In the genomic region with DNA sequence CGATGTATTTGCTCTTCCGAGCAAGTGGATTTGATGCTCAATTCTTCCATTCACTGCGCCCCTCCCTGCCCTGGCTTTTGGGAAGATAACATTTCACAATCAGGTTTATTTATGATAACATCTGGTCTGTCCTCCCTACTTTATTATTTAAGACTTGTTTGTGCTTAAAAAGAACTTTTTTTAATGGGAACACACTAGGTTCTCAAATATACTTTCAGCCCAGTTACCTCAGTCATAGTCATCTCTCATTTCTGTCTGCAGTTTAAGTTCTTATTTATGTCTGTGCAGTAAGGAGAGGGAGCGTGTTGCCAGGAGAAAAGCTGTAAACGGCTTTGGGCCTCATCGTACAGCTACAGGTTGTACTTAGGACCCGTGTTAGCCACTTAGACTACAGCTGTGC, we compare ENCODE assay signal across 22 cellular contexts.
DNase-seq lines count a peak whose midpoint lies in the region; ATAC-seq and TF ChIP-seq lines count a peak whose summit lies in the region.
"Had no signal": no experiment of that assay in that cellular context is flagged by ENCODE, and none has a peak within 500 bp of the region (broad histone marks: within the 10 kb centered on the region; RNA-seq: fewer than 3 reads in every experiment).

No MANE protein-coding gene starts in this region.

- H3K36me3 ChIP-seq in endocrine pancreas (ENCODE audit: control insufficient read depth, insufficient read depth, low read length) (no peaks in the 10 kb centered on the region), adrenal gland (replicated peaks in 1 of 2) (no peaks in the 10 kb centered on the region)

- H3K27me3 Mint-ChIP-seq in CD14-positive monocyte (ENCODE audit: low read depth in 3 of 3) (peaks cover 0 to 1% (median 0%) of the 10 kb centered on the region in 3 donors), mesothelial cell of epicardium (ENCODE audit: low read depth) (no peaks in the 10 kb centered on the region), type B pancreatic cell (no peaks in the 10 kb centered on the region)
- H3K27me3 Mint-ChIP-seq: B cell; CD4-positive, CD25-positive, alpha-beta regulatory T cell had no signal

- H3K4me3 ChIP-seq in endocrine pancreas (ENCODE audit: control insufficient read depth, insufficient read depth, low read length) (peak overlapping the region; percentile 48), adrenal gland (no peak overlapping the region)
- H3K4me3 ChIP-seq: GM23248 had no signal

- no peak overlapping the region for H3K9ac ChIP-seq in endocrine pancreas (ENCODE audit: control insufficient read depth, insufficient read depth, low read length)
- H3K9ac ChIP-seq: GM23248 had no signal

- ATAC-seq in left ventricle myocardium superior = no peak
- ATAC-seq: HepG2, PC-3 had no signal

- H3K27ac Mint-ChIP-seq in CD14-positive monocyte = peak overlapping the region in 6 of 7 donors; percentile 72 to 86 (median 82)
- peak overlapping the region; percentile 60 for H3K27ac Mint-ChIP-seq in mesothelial cell of epicardium
- H3K27ac Mint-ChIP-seq in type B pancreatic cell = peak overlapping the region; percentile 39
- H3K27ac Mint-ChIP-seq: B cell; CD4-positive, CD25-positive, alpha-beta regulatory T cell had no signal

- intact Hi-C loops in CD14-positive monocyte (cut with micrococcal nuclease) = no loop called here
- intact Hi-C loops in left ventricle myocardium superior (cut with micrococcal nuclease) = no loop called here
- intact Hi-C loops in adrenal gland (cut with DNase I) = no loop called here

- no peaks in the 10 kb centered on the region for H3K9me3 Mint-ChIP-seq in CD14-positive monocyte
- H3K9me3 Mint-ChIP-seq in mesothelial cell of epicardium = peaks cover 4% of the 10 kb centered on the region
- H3K9me3 Mint-ChIP-seq in type B pancreatic cell = peaks cover 3% of the 10 kb centered on the region

- peaks cover 20 to 27% of the 10 kb centered on the region in 2 donors for H3K36me3 Mint-ChIP-seq in CD14-positive monocyte
- H3K36me3 Mint-ChIP-seq in mesothelial cell of epicardium = peaks cover 20% of the 10 kb centered on the region
- H3K36me3 Mint-ChIP-seq in type B pancreatic cell = peaks cover 24% of the 10 kb centered on the region

- H3K27ac ChIP-seq in adrenal gland = no peak overlapping the region
- H3K27ac ChIP-seq: GM23248 had no signal

- H3K4me1 ChIP-seq in endocrine pancreas (ENCODE audit: control insufficient read depth, insufficient read depth, low read length) = no peaks in the 10 kb centered on the region
- H3K4me1 ChIP-seq in adrenal gland (replicated peaks in 1 of 2) = peaks cover 7 to 16% of the 10 kb centered on the region in 2 donors

- H3K27me3 ChIP-seq in endocrine pancreas (ENCODE audit: control insufficient read depth, insufficient read depth, low read length) = no peaks in the 10 kb centered on the region
- H3K27me3 ChIP-seq in adrenal gland = no peaks in the 10 kb centered on the region

- DNase-seq in CD14-positive monocyte (ENCODE audit: low spot score) (no peak), mesothelial cell of epicardium (ENCODE audit: low spot score in 2 of 2, unreplicated experiment in 2 of 2) (no peak), type B pancreatic cell (ENCODE audit: extremely low spot score, unreplicated experiment) (no peak), left ventricle myocardium superior (no peak), adrenal gland (no peak)
- no peak for DNase-seq in stimulated activated CD4-positive, alpha-beta T cell treated with anti-CD3 and anti-CD28 coated beads, Interleukin-1b, Interleukin-23, amount 100 ng/mL, for 48 hours
- DNase-seq: CD4-positive, CD25-positive, alpha-beta regulatory T cell; GM23248; H7; Karpas-422; NCI-H1092; NCI-H1417 treated with DMSO at 0.1 percent for 48 hours; NCI-H1694 treated with DMSO at 0.1 percent for 48 hours; NCI-H2081; NCI-H2171; NCI-H345; NCI-H748 treated with DMSO at 0.1 percent for 48 hours; NK-92 treated with Interleukin-12 subunit alpha and Interleukin-12 subunit beta, amount 100 ng/mL, for 24 hours; PC-3 had no signal

- no peaks in the 10 kb centered on the region for H3K9me3 ChIP-seq in endocrine pancreas (ENCODE audit: control insufficient read depth, low read length)
- peaks cover 0 to 1% (median 0%) of the 10 kb centered on the region in 3 donors for H3K9me3 ChIP-seq in adrenal gland (replicated peaks in 1 of 3)

- no peak for TF ChIP-seq POLR2A in adrenal gland (IDR thresholded peaks at IDR 0.05)

- H3K4me3 Mint-ChIP-seq in CD14-positive monocyte = no peak overlapping the region
- no peak overlapping the region for H3K4me3 Mint-ChIP-seq in mesothelial cell of epicardium
- H3K4me3 Mint-ChIP-seq in type B pancreatic cell = no peak overlapping the region
- H3K4me3 Mint-ChIP-seq: B cell had no signal

- 86 to 92% (median 89%) methylated on average over 7 of the region's 7 CpGs for WGBS in adrenal gland, 4 donors

- TF ChIP-seq CTCF in CD14-positive monocyte (IDR thresholded peaks at IDR 0.05) (no peak), mesothelial cell of epicardium (IDR thresholded peaks at IDR 0.05; ENCODE audit: unreplicated experiment) (no peak), type B pancreatic cell (conservative IDR thresholded peaks at IDR 0.05) (no peak), adrenal gland (IDR thresholded peaks at IDR 0.05) (no peak)

- H3K4me1 Mint-ChIP-seq in CD14-positive monocyte (peaks cover 54% of the 10 kb centered on the region), mesothelial cell of epicardium (peaks cover 28% of the 10 kb centered on the region), type B pancreatic cell (ENCODE audit: unreplicated experiment) (peaks cover 35% of the 10 kb centered on the region)
